Comparison of ENCODE assay signal across 1 cellular context in the genomic region with DNA sequence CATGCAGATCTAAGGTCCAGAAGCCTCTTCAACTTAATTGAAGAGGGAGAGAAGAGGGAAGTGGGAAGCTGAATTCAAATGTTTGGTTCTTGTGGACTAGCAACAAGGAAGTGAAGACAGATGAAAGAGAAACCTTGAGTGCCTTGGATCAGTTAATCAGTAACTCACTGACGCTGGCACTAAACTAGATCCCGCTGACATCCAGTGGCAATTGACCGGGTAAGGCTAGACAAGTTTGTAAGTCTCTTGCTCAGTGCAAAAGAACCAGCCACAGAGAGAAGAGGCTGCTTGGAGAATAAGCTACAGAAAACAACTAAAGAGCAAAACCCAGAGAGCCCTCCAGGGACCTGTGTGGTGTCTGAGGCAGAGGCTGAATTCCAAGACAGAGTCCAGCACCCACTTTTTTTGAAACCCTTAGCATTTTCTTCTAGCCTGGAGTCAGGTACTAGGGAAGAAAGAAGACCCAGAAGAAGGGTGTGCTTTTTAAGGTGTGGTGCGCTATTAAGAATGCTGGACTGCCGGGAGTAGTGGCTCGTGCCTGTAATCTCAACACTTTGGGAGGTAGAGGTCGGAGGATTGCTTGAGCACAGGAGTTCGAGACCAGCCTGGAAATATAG.
TF ChIP-seq lines count a peak whose summit lies in the region.

No MANE protein-coding gene starts in this region.

TF ChIP-seq in GM23338, 12 proteins besides CTCF, POLR2A, EP300 and RAD21 (continued from another document):
- TF ChIP-seq, protein P1, sequence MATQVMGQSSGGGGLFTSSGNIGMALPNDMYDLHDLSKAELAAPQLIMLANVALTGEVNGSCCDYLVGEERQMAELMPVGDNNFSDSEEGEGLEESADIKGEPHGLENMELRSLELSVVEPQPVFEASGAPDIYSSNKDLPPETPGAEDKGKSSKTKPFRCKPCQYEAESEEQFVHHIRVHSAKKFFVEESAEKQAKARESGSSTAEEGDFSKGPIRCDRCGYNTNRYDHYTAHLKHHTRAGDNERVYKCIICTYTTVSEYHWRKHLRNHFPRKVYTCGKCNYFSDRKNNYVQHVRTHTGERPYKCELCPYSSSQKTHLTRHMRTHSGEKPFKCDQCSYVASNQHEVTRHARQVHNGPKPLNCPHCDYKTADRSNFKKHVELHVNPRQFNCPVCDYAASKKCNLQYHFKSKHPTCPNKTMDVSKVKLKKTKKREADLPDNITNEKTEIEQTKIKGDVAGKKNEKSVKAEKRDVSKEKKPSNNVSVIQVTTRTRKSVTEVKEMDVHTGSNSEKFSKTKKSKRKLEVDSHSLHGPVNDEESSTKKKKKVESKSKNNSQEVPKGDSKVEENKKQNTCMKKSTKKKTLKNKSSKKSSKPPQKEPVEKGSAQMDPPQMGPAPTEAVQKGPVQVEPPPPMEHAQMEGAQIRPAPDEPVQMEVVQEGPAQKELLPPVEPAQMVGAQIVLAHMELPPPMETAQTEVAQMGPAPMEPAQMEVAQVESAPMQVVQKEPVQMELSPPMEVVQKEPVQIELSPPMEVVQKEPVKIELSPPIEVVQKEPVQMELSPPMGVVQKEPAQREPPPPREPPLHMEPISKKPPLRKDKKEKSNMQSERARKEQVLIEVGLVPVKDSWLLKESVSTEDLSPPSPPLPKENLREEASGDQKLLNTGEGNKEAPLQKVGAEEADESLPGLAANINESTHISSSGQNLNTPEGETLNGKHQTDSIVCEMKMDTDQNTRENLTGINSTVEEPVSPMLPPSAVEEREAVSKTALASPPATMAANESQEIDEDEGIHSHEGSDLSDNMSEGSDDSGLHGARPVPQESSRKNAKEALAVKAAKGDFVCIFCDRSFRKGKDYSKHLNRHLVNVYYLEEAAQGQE (IDR thresholded peaks at IDR 0.05; ENCODE audit: unreplicated experiment): no peak
- no peak for TF ChIP-seq ZNF114 (CRISPR knock-in tag; IDR thresholded peaks at IDR 0.05)
TF ChIP-seq in GM23338: peak in this region for 0.
